20 cellular contexts compared by ENCODE assay signal in genomic region chr20:37328149-37328945, GRCh38. TPM values are rescaled to one million over a fixed set of nuclear protein-coding genes. Genes with fewer than 3 reads are reported as not detected.
DNase-seq lines count a peak whose midpoint lies in the region; ATAC-seq, FAIRE-seq and TF ChIP-seq lines count a peak whose summit lies in the region.
"Had no signal": no experiment of that assay in that cellular context is flagged by ENCODE, and none has a peak within 500 bp of the region (broad histone marks: within the 10 kb centered on the region; RNA-seq: fewer than 3 reads in every experiment).

No MANE protein-coding gene starts in this region.

- intact Hi-C loops in right cardiac atrium (cut with DNase I) = no loop called here
- intact Hi-C loops in heart left ventricle (cut with DNase I) = no loop called here
- intact Hi-C loops in posterior vena cava (cut with DNase I) = no loop called here
- intact Hi-C loops in vagina (cut with DNase I) = no loop called here

- H3K4me1 ChIP-seq in right cardiac atrium (ENCODE audit: control insufficient read depth, insufficient read depth, low read length) (peaks cover 5% of the 10 kb centered on the region), heart left ventricle (peaks cover 0 to 10% (median 3%) of the 10 kb centered on the region in 12 donors), keratinocyte (ENCODE audit: control insufficient read depth, extremely low read depth, insufficient read depth, low read length) (peaks cover 17% of the 10 kb centered on the region), vagina (peaks cover 41% of the 10 kb centered on the region)
- H3K4me1 ChIP-seq: pancreas had no signal

- H3K4me3 ChIP-seq in right cardiac atrium (ENCODE audit: low read length) (no peak overlapping the region), heart left ventricle (no peak overlapping the region), keratinocyte (ENCODE audit: control insufficient read depth in 2 of 3, extremely low read depth in 1 of 3, insufficient read depth in 2 of 3, low read depth in 1 of 3, low read length in 3 of 3) (no peak overlapping the region), vagina (no peak overlapping the region)
- H3K4me3 ChIP-seq: cardiac muscle cell, mucosa of descending colon, pancreas had no signal

- dilution Hi-C loops in keratinocyte (cut with MboI; ENCODE audit: extremely low pct_ligation_motif_present, low sequenced_read_pairs) = no loop called here

- no peak overlapping the region for H2AFZ ChIP-seq in keratinocyte (ENCODE audit: control insufficient read depth, low read length)

- H3K79me2 ChIP-seq in keratinocyte (ENCODE audit: control insufficient read depth, insufficient read depth, low read length) = no peaks in the 10 kb centered on the region

- peak; percentile 29 for FAIRE-seq in keratinocyte (lab: Jason Lieb, UNC)
- FAIRE-seq: A204.1, pancreas had no signal

- H4K20me1 ChIP-seq in keratinocyte (ENCODE audit: control insufficient read depth, extremely low read depth, insufficient read depth, low read length) = no peaks in the 10 kb centered on the region

- no peaks in the 10 kb centered on the region for H3K9me1 ChIP-seq in keratinocyte (ENCODE audit: control insufficient read depth, extremely low read depth, insufficient read depth, low read length)

- WGBS in right cardiac atrium = 91% methylated on average over 14 of the region's 14 CpGs
- 92 to 95% (median 95%) methylated on average over 9 to 14 of the region's 14 CpGs for WGBS in heart left ventricle, 4 donors

- H3K27me3 ChIP-seq in right cardiac atrium (ENCODE audit: control insufficient read depth, insufficient read depth) (no peaks in the 10 kb centered on the region), heart left ventricle (no peaks in the 10 kb centered on the region), keratinocyte (ENCODE audit: control insufficient read depth, extremely low read depth, insufficient read depth, low read length) (no peaks in the 10 kb centered on the region), vagina (no peaks in the 10 kb centered on the region)
- H3K27me3 ChIP-seq: cardiac muscle cell, pancreas had no signal

- H3K4me2 ChIP-seq in keratinocyte (ENCODE audit: control insufficient read depth, extremely low read depth, insufficient read depth, low read depth, low read length) = no peak overlapping the region

- TF ChIP-seq CTCF in heart left ventricle (IDR thresholded peaks at IDR 0.05) (no peak), keratinocyte (optimal IDR thresholded peaks at IDR 0.05 in 1 of 3, IDR thresholded peaks at IDR 0.05 in 1 of 3, conservative IDR thresholded peaks at IDR 0.05 in 1 of 3; ENCODE audit: extremely low read depth in 1 of 3, insufficient read depth in 2 of 3, low read length in 3 of 3) (no peak), vagina (IDR thresholded peaks at IDR 0.05) (no peak)

- ATAC-seq in right cardiac atrium (no peak), heart left ventricle (no peak), HG02852 (IDR thresholded peaks at IDR 0.05; ENCODE audit: unreplicated experiment) (no peak), GM18520 (IDR thresholded peaks at IDR 0.05; ENCODE audit: unreplicated experiment) (no peak)
- ATAC-seq: activated CD8-positive, alpha-beta T cell treated with anti-CD3 and anti-CD28 coated beads for 36 hours; activated naive CD8-positive, alpha-beta T cell treated with anti-CD3 and anti-CD28 coated beads, Interleukin-2, amount 50 U/mL, for 24 hours had no signal

- no peak for TF ChIP-seq POLR2A in heart left ventricle (IDR thresholded peaks at IDR 0.05)
- no peak for TF ChIP-seq POLR2A in vagina (IDR thresholded peaks at IDR 0.05)

- H3K27ac ChIP-seq in right cardiac atrium (ENCODE audit: low read length) (peak overlapping the region; percentile 70), heart left ventricle (peak overlapping the region in 1 of 12 donors; percentile 90), keratinocyte (ENCODE audit: control insufficient read depth, insufficient read depth, low read length) (no peak overlapping the region), vagina (peak overlapping the region; percentile 95)
- H3K27ac ChIP-seq: cardiac muscle cell, pancreas had no signal

- DNase-seq in right cardiac atrium = no peak
- no peak for DNase-seq in heart left ventricle
- no peak for DNase-seq in keratinocyte (ENCODE audit: low read depth, low spot score)
- peak; percentile 73 for DNase-seq in posterior vena cava (ENCODE audit: low spot score)
- no peak for DNase-seq in vagina (ENCODE audit: extremely low spot score in 2 of 2)
- DNase-seq in AG08395 (ENCODE audit: low spot score) = no peak
- DNase-seq: activated CD8-positive, alpha-beta T cell treated with anti-CD3 and anti-CD28 coated beads for 36 hours; activated naive CD8-positive, alpha-beta T cell treated with anti-CD3 and anti-CD28 coated beads, Interleukin-2, amount 50 U/mL, for 24 hours; CD4-positive, alpha-beta T cell; hippocampal formation; kidney glomerular epithelial cell; NCI-H1694; NCI-H226; SHP77 treated with DMSO at 0.1 percent for 48 hours had no signal

- H3K36me3 ChIP-seq in heart left ventricle = no peaks in the 10 kb centered on the region
- H3K36me3 ChIP-seq in keratinocyte (ENCODE audit: control insufficient read depth in 2 of 2, extremely low read depth in 1 of 2, insufficient read depth in 2 of 2, low read length in 2 of 2) = no peaks in the 10 kb centered on the region
- no peaks in the 10 kb centered on the region for H3K36me3 ChIP-seq in vagina
- H3K36me3 ChIP-seq: cardiac muscle cell, pancreas had no signal

- H3K9me3 ChIP-seq in right cardiac atrium (ENCODE audit: control insufficient read depth, low read length) (no peaks in the 10 kb centered on the region), heart left ventricle (no peaks in the 10 kb centered on the region), keratinocyte (ENCODE audit: control insufficient read depth, low read depth, low read length) (no peaks in the 10 kb centered on the region), vagina (no peaks in the 10 kb centered on the region)
- H3K9me3 ChIP-seq: mucosa of descending colon, pancreas had no signal

- H3K9ac ChIP-seq in keratinocyte (ENCODE audit: control insufficient read depth, extremely low read depth, insufficient read depth, low read length) = no peak overlapping the region

RNA-seq across cellular contexts. Expression of gene SRC, which starts 17.6 kb away (rescaled TPM):
- total RNA-seq in right cardiac atrium (10 to 100 TPM; 11.8 to 14.0 (median 13.4) TPM), heart left ventricle (10 to 100 TPM in 1 of 9 donors, 1 to 10 TPM in 8; 3.0 to 19.9 (median 5.2) TPM), posterior vena cava (10 to 100 TPM; 35.4 to 39.1 TPM), vagina (48.6 TPM)
- polyA plus RNA-seq in right cardiac atrium (9.5 TPM), heart left ventricle (1 to 10 TPM; 2.5 to 3.0 TPM), keratinocyte (22.8 to 32.3 TPM (median 30.9 TPM) in 3 replicates)
- polyA plus RNA-seq in keratinocyte (2011; ENCODE audit: low read depth) = 10.3 TPM
- 22.0 and 26.2 TPM in 2 replicates for polyA plus RNA-seq in keratinocyte (2011; cell fraction: cytosol; rRNA removed)
- polyA plus RNA-seq in keratinocyte (2011; cell fraction: nucleus; rRNA removed) = 65.3 and 76.3 TPM in 2 replicates
- 16.5 and 28.7 TPM in 2 replicates for polyA plus RNA-seq in keratinocyte (2012; ENCODE audit: low replicate concordance)
- 47.7 to 113 TPM (median 52.6 TPM) in 3 replicates for polyA minus RNA-seq in keratinocyte
- 31.1 TPM for polyA minus RNA-seq in keratinocyte (2011; cell fraction: cytosol; rRNA and poly(A)+ RNA removed)
- polyA minus RNA-seq in keratinocyte (2011; cell fraction: nucleus; rRNA and poly(A)+ RNA removed) = 39.2 and 42.9 TPM in 2 replicates

RNA-seq across cellular contexts. Expression of gene MANBAL, which starts 38.9 kb away (rescaled TPM):
- total RNA-seq in right cardiac atrium (10 to 100 TPM; 22.9 to 30.6 (median 29.5) TPM), heart left ventricle (10 to 100 TPM; 14.0 to 25.6 (median 20.4) TPM), posterior vena cava (10 to 100 TPM; 51.9 to 54.2 TPM), vagina (54.3 TPM)
- polyA plus RNA-seq in right cardiac atrium (34.8 TPM), heart left ventricle (10 to 100 TPM; 19.2 to 54.9 TPM), keratinocyte (82.3 to 109 TPM (median 109 TPM) in 3 replicates)
- 7.6 TPM for polyA plus RNA-seq in keratinocyte (2011; ENCODE audit: low read depth)
- 110 and 123 TPM in 2 replicates for polyA plus RNA-seq in keratinocyte (2011; cell fraction: cytosol; rRNA removed)
- polyA plus RNA-seq in keratinocyte (2011; cell fraction: nucleus; rRNA removed) = 79.0 and 84.6 TPM in 2 replicates
- 48.2 and 69.9 TPM in 2 replicates for polyA plus RNA-seq in keratinocyte (2012; ENCODE audit: low replicate concordance)
- 40.9 to 65.6 TPM (median 48.7 TPM) in 3 replicates for polyA minus RNA-seq in keratinocyte
- 34.0 TPM for polyA minus RNA-seq in keratinocyte (2011; cell fraction: cytosol; rRNA and poly(A)+ RNA removed)
- polyA minus RNA-seq in keratinocyte (2011; cell fraction: nucleus; rRNA and poly(A)+ RNA removed) = 14.7 and 18.5 TPM in 2 replicates
